In the genomic region with DNA sequence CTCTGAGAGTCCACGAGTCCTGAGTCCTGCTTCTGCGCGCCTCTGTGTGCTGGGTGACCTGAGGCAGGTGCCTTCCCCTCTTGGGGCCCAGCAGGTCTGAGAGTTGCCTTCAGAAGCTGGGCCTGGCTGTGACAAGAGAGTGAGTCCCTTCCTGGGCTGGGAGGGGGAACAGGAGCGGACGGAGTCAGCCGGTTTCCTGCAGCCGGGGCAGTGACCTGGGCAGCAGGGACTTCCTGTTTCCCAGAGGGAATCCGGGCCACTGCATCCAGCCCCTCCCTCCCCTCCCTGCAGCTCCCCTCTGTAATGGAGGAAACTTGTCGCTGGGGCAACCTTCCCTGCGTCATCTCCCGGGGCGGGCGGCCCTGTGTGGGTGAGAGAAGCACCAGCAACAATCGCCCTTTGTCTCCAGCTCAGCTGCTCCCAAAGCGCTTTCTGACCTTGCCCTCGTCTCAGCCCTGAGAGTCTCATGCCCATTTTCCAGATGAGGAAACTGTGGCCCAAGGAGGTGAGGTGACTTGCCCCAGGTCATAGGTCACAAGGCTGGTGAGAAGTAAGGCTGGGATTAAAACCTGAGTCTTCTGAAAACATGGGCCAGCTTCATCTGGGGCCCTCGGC, we compare ENCODE assay signal across 1 cellular context.
A peak's percentile ranks its signal among the peaks of the same experiment; 100 is the strongest.
TF ChIP-seq lines count a peak whose summit lies in the region.

No MANE protein-coding gene starts in this region.

TF ChIP-seq in HepG2, 621 proteins besides CTCF, POLR2A, EP300 and RAD21 (continued from another document and continues in another):
- TF ChIP-seq, protein P1, sequence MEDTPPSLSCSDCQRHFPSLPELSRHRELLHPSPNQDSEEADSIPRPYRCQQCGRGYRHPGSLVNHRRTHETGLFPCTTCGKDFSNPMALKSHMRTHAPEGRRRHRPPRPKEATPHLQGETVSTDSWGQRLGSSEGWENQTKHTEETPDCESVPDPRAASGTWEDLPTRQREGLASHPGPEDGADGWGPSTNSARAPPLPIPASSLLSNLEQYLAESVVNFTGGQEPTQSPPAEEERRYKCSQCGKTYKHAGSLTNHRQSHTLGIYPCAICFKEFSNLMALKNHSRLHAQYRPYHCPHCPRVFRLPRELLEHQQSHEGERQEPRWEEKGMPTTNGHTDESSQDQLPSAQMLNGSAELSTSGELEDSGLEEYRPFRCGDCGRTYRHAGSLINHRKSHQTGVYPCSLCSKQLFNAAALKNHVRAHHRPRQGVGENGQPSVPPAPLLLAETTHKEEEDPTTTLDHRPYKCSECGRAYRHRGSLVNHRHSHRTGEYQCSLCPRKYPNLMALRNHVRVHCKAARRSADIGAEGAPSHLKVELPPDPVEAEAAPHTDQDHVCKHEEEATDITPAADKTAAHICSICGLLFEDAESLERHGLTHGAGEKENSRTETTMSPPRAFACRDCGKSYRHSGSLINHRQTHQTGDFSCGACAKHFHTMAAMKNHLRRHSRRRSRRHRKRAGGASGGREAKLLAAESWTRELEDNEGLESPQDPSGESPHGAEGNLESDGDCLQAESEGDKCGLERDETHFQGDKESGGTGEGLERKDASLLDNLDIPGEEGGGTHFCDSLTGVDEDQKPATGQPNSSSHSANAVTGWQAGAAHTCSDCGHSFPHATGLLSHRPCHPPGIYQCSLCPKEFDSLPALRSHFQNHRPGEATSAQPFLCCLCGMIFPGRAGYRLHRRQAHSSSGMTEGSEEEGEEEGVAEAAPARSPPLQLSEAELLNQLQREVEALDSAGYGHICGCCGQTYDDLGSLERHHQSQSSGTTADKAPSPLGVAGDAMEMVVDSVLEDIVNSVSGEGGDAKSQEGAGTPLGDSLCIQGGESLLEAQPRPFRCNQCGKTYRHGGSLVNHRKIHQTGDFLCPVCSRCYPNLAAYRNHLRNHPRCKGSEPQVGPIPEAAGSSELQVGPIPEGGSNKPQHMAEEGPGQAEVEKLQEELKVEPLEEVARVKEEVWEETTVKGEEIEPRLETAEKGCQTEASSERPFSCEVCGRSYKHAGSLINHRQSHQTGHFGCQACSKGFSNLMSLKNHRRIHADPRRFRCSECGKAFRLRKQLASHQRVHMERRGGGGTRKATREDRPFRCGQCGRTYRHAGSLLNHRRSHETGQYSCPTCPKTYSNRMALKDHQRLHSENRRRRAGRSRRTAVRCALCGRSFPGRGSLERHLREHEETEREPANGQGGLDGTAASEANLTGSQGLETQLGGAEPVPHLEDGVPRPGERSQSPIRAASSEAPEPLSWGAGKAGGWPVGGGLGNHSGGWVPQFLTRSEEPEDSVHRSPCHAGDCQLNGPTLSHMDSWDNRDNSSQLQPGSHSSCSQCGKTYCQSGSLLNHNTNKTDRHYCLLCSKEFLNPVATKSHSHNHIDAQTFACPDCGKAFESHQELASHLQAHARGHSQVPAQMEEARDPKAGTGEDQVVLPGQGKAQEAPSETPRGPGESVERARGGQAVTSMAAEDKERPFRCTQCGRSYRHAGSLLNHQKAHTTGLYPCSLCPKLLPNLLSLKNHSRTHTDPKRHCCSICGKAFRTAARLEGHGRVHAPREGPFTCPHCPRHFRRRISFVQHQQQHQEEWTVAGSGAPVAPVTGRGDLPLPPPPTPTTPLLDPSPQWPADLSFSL (CRISPR knock-in tag; IDR thresholded peaks at IDR 0.05) = no peak
- TF ChIP-seq ZNF121 (CRISPR knock-in tag; IDR thresholded peaks at IDR 0.05) (0 out of 2 replicates have a peak, but pooled peaks have one; percentile 36), KDM5B (CRISPR knock-in tag; IDR thresholded peaks at IDR 0.05; ENCODE audit: borderline replicate concordance) (peak; percentile 66; the same call in 1 of the 2 replicates), NR2F6 (IDR thresholded peaks at IDR 0.05) (peak; percentile 73), NR2F6 (CRISPR knock-in tag; IDR thresholded peaks at IDR 0.05) (peak; percentile 81), CCDC6 (CRISPR knock-in tag; IDR thresholded peaks at IDR 0.05) (no peak), HES4 (CRISPR knock-in tag; IDR thresholded peaks at IDR 0.05; ENCODE audit: borderline replicate concordance) (no peak), HDAC1 (CRISPR knock-in tag; IDR thresholded peaks at IDR 0.05) (no peak), ZNF761 (CRISPR knock-in tag; conservative IDR thresholded peaks at IDR 0.05) (0 out of 2 replicates have a peak, but pooled peaks have one; percentile 11), GZF1 (CRISPR knock-in tag; IDR thresholded peaks at IDR 0.05) (no peak), TOPORS (CRISPR knock-in tag; IDR thresholded peaks at IDR 0.05) (no peak), MIER3 (CRISPR knock-in tag; IDR thresholded peaks at IDR 0.05; ENCODE audit: borderline replicate concordance) (peak; percentile 46; the same call in 1 of the 2 replicates), PHF21A (CRISPR knock-in tag; IDR thresholded peaks at IDR 0.05) (peak; percentile 40), ZNF616 (CRISPR knock-in tag; IDR thresholded peaks at IDR 0.05; ENCODE audit: low read depth) (no peak), ZNF501 (CRISPR knock-in tag; IDR thresholded peaks at IDR 0.05) (no peak), MXD4 (CRISPR knock-in tag; IDR thresholded peaks at IDR 0.05) (peak; percentile 51; the same call in 1 of the 2 replicates), ZKSCAN5 (CRISPR knock-in tag; IDR thresholded peaks at IDR 0.05) (no peak), SAP130 (CRISPR knock-in tag; IDR thresholded peaks at IDR 0.05; ENCODE audit: low read depth) (peak; percentile 84), XRCC5 (optimal IDR thresholded peaks at IDR 0.05; ENCODE audit: low read length) (peak; percentile 12), RFXANK (CRISPR knock-in tag; IDR thresholded peaks at IDR 0.05) (no peak), ZMAT3 (CRISPR knock-in tag; conservative IDR thresholded peaks at IDR 0.05) (no peak), NKX3-1 (CRISPR knock-in tag; IDR thresholded peaks at IDR 0.05) (no peak), KDM5A (IDR thresholded peaks at IDR 0.05; ENCODE audit: borderline replicate concordance, low read length) (no peak)
- TF ChIP-seq, protein P2, sequence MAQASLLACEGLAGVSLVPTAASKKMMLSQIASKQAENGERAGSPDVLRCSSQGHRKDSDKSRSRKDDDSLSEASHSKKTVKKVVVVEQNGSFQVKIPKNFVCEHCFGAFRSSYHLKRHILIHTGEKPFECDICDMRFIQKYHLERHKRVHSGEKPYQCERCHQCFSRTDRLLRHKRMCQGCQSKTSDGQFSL (CRISPR knock-in tag; IDR thresholded peaks at IDR 0.05) = no peak
- TF ChIP-seq, protein P3, sequence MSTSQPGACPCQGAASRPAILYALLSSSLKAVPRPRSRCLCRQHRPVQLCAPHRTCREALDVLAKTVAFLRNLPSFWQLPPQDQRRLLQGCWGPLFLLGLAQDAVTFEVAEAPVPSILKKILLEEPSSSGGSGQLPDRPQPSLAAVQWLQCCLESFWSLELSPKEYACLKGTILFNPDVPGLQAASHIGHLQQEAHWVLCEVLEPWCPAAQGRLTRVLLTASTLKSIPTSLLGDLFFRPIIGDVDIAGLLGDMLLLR (CRISPR knock-in tag; IDR thresholded peaks at IDR 0.05) = 0 out of 2 replicates have a peak, but pooled peaks have one; percentile 36
- TF ChIP-seq, protein P4, sequence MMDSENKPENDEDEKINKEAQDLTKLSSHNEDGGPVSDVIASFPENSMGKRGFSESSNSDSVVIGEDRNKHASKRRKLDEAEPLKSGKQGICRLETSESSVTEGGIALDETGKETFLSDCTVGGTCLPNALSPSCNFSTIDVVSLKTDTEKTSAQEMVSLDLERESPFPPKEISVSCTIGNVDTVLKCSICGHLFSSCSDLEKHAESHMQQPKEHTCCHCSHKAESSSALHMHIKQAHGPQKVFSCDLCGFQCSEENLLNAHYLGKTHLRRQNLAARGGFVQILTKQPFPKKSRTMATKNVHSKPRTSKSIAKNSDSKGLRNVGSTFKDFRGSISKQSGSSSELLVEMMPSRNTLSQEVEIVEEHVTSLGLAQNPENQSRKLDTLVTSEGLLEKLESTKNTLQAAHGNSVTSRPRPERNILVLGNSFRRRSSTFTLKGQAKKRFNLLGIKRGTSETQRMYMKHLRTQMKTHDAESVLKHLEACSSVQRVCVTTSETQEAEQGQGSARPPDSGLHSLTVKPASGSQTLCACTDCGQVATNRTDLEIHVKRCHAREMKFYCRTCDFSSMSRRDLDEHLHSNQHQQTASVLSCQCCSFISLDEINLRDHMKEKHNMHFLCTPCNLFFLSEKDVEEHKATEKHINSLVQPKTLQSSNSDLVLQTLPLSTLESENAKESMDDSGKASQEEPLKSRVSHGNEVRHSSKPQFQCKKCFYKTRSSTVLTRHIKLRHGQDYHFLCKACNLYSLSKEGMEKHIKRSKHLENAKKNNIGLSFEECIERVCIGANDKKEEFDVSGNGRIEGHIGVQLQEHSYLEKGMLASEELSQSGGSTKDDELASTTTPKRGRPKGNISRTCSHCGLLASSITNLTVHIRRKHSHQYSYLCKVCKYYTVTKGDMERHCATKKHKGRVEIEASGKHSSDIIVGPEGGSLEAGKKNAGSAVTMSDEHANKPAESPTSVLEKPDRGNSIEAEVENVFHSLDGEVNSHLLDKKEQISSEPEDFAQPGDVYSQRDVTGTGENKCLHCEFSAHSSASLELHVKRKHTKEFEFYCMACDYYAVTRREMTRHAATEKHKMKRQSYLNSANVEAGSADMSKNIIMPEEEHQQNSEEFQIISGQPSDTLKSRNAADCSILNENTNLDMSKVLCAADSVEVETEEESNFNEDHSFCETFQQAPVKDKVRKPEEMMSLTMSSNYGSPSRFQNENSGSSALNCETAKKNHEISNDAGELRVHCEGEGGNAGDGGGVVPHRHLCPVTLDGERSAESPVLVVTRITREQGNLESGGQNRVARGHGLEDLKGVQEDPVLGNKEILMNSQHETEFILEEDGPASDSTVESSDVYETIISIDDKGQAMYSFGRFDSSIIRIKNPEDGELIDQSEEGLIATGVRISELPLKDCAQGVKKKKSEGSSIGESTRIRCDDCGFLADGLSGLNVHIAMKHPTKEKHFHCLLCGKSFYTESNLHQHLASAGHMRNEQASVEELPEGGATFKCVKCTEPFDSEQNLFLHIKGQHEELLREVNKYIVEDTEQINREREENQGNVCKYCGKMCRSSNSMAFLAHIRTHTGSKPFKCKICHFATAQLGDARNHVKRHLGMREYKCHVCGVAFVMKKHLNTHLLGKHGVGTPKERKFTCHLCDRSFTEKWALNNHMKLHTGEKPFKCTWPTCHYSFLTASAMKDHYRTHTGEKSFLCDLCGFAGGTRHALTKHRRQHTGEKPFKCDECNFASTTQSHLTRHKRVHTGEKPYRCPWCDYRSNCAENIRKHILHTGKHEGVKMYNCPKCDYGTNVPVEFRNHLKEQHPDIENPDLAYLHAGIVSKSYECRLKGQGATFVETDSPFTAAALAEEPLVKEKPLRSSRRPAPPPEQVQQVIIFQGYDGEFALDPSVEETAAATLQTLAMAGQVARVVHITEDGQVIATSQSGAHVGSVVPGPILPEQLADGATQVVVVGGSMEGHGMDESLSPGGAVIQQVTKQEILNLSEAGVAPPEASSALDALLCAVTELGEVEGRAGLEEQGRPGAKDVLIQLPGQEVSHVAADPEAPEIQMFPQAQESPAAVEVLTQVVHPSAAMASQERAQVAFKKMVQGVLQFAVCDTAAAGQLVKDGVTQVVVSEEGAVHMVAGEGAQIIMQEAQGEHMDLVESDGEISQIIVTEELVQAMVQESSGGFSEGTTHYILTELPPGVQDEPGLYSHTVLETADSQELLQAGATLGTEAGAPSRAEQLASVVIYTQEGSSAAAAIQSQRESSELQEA (CRISPR knock-in tag; IDR thresholded peaks at IDR 0.05; ENCODE audit: not compliant biosample characterization) = no peak
- TF ChIP-seq, protein P5, sequence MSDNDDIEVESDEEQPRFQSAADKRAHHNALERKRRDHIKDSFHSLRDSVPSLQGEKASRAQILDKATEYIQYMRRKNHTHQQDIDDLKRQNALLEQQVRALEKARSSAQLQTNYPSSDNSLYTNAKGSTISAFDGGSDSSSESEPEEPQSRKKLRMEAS (IDR thresholded peaks at IDR 0.05) = no peak
- TF ChIP-seq, protein P6, sequence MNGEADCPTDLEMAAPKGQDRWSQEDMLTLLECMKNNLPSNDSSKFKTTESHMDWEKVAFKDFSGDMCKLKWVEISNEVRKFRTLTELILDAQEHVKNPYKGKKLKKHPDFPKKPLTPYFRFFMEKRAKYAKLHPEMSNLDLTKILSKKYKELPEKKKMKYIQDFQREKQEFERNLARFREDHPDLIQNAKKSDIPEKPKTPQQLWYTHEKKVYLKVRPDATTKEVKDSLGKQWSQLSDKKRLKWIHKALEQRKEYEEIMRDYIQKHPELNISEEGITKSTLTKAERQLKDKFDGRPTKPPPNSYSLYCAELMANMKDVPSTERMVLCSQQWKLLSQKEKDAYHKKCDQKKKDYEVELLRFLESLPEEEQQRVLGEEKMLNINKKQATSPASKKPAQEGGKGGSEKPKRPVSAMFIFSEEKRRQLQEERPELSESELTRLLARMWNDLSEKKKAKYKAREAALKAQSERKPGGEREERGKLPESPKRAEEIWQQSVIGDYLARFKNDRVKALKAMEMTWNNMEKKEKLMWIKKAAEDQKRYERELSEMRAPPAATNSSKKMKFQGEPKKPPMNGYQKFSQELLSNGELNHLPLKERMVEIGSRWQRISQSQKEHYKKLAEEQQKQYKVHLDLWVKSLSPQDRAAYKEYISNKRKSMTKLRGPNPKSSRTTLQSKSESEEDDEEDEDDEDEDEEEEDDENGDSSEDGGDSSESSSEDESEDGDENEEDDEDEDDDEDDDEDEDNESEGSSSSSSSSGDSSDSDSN (CRISPR knock-in tag; IDR thresholded peaks at IDR 0.05) = peak; percentile 61
- TF ChIP-seq, protein P7, sequence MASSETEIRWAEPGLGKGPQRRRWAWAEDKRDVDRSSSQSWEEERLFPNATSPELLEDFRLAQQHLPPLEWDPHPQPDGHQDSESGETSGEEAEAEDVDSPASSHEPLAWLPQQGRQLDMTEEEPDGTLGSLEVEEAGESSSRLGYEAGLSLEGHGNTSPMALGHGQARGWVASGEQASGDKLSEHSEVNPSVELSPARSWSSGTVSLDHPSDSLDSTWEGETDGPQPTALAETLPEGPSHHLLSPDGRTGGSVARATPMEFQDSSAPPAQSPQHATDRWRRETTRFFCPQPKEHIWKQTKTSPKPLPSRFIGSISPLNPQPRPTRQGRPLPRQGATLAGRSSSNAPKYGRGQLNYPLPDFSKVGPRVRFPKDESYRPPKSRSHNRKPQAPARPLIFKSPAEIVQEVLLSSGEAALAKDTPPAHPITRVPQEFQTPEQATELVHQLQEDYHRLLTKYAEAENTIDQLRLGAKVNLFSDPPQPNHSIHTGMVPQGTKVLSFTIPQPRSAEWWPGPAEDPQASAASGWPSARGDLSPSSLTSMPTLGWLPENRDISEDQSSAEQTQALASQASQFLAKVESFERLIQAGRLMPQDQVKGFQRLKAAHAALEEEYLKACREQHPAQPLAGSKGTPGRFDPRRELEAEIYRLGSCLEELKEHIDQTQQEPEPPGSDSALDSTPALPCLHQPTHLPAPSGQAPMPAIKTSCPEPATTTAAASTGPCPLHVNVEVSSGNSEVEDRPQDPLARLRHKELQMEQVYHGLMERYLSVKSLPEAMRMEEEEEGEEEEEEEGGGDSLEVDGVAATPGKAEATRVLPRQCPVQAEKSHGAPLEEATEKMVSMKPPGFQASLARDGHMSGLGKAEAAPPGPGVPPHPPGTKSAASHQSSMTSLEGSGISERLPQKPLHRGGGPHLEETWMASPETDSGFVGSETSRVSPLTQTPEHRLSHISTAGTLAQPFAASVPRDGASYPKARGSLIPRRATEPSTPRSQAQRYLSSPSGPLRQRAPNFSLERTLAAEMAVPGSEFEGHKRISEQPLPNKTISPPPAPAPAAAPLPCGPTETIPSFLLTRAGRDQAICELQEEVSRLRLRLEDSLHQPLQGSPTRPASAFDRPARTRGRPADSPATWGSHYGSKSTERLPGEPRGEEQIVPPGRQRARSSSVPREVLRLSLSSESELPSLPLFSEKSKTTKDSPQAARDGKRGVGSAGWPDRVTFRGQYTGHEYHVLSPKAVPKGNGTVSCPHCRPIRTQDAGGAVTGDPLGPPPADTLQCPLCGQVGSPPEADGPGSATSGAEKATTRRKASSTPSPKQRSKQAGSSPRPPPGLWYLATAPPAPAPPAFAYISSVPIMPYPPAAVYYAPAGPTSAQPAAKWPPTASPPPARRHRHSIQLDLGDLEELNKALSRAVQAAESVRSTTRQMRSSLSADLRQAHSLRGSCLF (CRISPR knock-in tag; IDR thresholded peaks at IDR 0.05; ENCODE audit: borderline replicate concordance) = no peak
- TF ChIP-seq, protein P8, sequence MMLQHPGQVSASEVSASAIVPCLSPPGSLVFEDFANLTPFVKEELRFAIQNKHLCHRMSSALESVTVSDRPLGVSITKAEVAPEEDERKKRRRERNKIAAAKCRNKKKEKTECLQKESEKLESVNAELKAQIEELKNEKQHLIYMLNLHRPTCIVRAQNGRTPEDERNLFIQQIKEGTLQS (CRISPR knock-in tag; IDR thresholded peaks at IDR 0.05) = no peak
